ENCODE assay signal across 14 cellular contexts in the genomic region with DNA sequence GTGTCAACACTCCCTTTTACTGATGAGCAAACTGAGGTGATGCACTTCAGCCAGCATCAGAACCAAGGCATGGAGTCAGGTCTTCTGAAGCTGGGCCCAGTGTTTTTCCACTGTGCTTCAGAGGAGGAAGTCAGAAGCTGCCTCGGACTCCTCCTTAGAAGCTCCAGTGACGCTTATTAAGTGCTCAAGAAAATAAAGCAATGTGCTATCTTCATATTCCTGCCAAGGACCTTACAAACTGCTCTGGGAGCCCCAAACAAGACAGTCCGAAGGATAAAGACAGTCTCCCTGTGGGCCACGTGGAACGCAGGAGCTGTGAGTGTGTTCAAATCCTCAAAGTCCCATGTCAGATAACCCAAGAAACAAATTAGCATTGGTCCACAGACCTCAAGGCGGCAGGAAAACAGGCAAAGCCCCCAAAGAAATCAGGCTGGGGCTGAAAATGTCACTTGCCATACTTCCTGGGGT. TPM values are rescaled to one million over a fixed set of nuclear protein-coding genes. Genes with fewer than 3 reads are reported as not detected.
A peak's percentile ranks its signal among the peaks of the same experiment; 100 is the strongest.
DNase-seq lines count a peak whose midpoint lies in the region; ATAC-seq and TF ChIP-seq lines count a peak whose summit lies in the region.
"Had no signal": no experiment of that assay in that cellular context is flagged by ENCODE, and none has a peak within 500 bp of the region (broad histone marks: within the 10 kb centered on the region; RNA-seq: fewer than 3 reads in every experiment).

No MANE protein-coding gene starts in this region.

- H3K9ac ChIP-seq in HCT116 (ENCODE audit: low read length) = no peak overlapping the region

- H3K27ac ChIP-seq in HCT116 (ENCODE audit: low read depth, low read length) = no peak overlapping the region
- H3K27ac ChIP-seq in lower lobe of right lung = peak overlapping the region; percentile 20
- H3K27ac ChIP-seq in suprapubic skin = peak overlapping the region; percentile 63
- H3K27ac ChIP-seq: right lobe of liver had no signal

- H3K36me3 ChIP-seq in HCT116 (ENCODE audit: control insufficient read depth in 1 of 2, insufficient read depth in 2 of 2, low read length in 2 of 2) = no peaks in the 10 kb centered on the region
- no peaks in the 10 kb centered on the region for H3K36me3 ChIP-seq in lower lobe of right lung
- H3K36me3 ChIP-seq in suprapubic skin = no peaks in the 10 kb centered on the region
- H3K36me3 ChIP-seq: right lobe of liver had no signal

- ATAC-seq in HCT116 = no peak
- ATAC-seq in lower lobe of right lung = no peak
- no peak for ATAC-seq in HG02840 (IDR thresholded peaks at IDR 0.05; ENCODE audit: low FRiP score, unreplicated experiment)

- H3K36me3 Mint-ChIP-seq in chondrocyte (ENCODE audit: low read depth) = no peaks in the 10 kb centered on the region
- H3K36me3 Mint-ChIP-seq: mesothelial cell of epicardium had no signal

- H3K4me1 Mint-ChIP-seq in chondrocyte (ENCODE audit: low read depth) = peaks cover 81% of the 10 kb centered on the region

- H3K9me3 Mint-ChIP-seq in chondrocyte (ENCODE audit: low read depth) = no peaks in the 10 kb centered on the region
- H3K9me3 Mint-ChIP-seq: CD8-positive, alpha-beta memory T cell; mesothelial cell of epicardium had no signal

- no peaks in the 10 kb centered on the region for H3K79me2 ChIP-seq in HCT116 (ENCODE audit: insufficient read depth, low read length)

- H3K9me2 ChIP-seq in HCT116 (ENCODE audit: insufficient read depth) = no peaks in the 10 kb centered on the region

- H3K27ac Mint-ChIP-seq in chondrocyte (ENCODE audit: unreplicated experiment) = peak overlapping the region; percentile 93

- DNase-seq in HCT116 (ENCODE audit: low read depth, low spot score) (no peak), chondrocyte (ENCODE audit: low spot score) (no peak), lower lobe of right lung (no peak), suprapubic skin (ENCODE audit: low spot score in 2 of 2) (peak in 1 of 2 donors; percentile 76), NCI-H2171 treated with DMSO at 0.1 percent for 48 hours (lab: John Stamatoyannopoulos, UW) (no peak), NCI-H1092 (lab: John Stamatoyannopoulos, UW) (no peak), midbrain (lab: John Stamatoyannopoulos, UW) (no peak)
- DNase-seq: CD8-positive, alpha-beta memory T cell; effector memory CD4-positive, alpha-beta T cell; NCI-H446; right lobe of liver; SHP77 treated with DMSO at 0.1 percent for 48 hours had no signal

- H3K9me3 ChIP-seq in HCT116 (ENCODE audit: control insufficient read depth in 1 of 2, insufficient read depth in 1 of 2, low read depth in 1 of 2, low read length in 2 of 2) = no peaks in the 10 kb centered on the region
- no peaks in the 10 kb centered on the region for H3K9me3 ChIP-seq in lower lobe of right lung
- no peaks in the 10 kb centered on the region for H3K9me3 ChIP-seq in suprapubic skin
- H3K9me3 ChIP-seq: right lobe of liver had no signal

- TF ChIP-seq RAD21 in HCT116 (IDR thresholded peaks at IDR 0.05; ENCODE audit: low read depth) = no peak

- no TSS peak for BruUV-seq in HCT116 (replicated peaks; lab: Mats Ljungman, UMichigan)

- intact Hi-C loops in HCT116 (cut with micrococcal nuclease) = no loop called here
- intact Hi-C loops in lower lobe of right lung (cut with DNase I) = no loop called here

- CTCF ChIA-PET in HCT116 (lab: Charles Lee) = interaction anchor here (1.1 to 1.4 kb wide), 3 partner anchors 10 to 174 kb away, joined by 3 to 4 read pairs (median 4); no protein-coding TSS in a partner anchor

- POLR2A ChIA-PET in HCT116 (lab: Charles Lee) = interaction anchor here (1.8 kb wide), 1 partner anchor 178 kb away, joined by 5 read pairs; no protein-coding TSS in a partner anchor

- no peak overlapping the region for H3K4me3 ChIP-seq in HCT116 (replicated peaks in 1 of 2; ENCODE audit: low read depth in 1 of 2, low read length in 2 of 2)
- no peak overlapping the region for H3K4me3 ChIP-seq in lower lobe of right lung
- H3K4me3 ChIP-seq in suprapubic skin = no peak overlapping the region
- H3K4me3 ChIP-seq: right lobe of liver had no signal

- peak overlapping the region; percentile 65 for H3K4me2 ChIP-seq in HCT116 (ENCODE audit: low read length)

- no peak for TF ChIP-seq EP300 in suprapubic skin (IDR thresholded peaks at IDR 0.05)

- no peak overlapping the region for H2AFZ ChIP-seq in HCT116 (ENCODE audit: low read depth, low read length, poor library complexity, severe bottlenecking)

- H3K27me3 ChIP-seq in HCT116 (ENCODE audit: insufficient read depth, low read length) = no peaks in the 10 kb centered on the region
- peaks cover 21% of the 10 kb centered on the region for H3K27me3 ChIP-seq in lower lobe of right lung (ENCODE audit: low read depth)
- no peaks in the 10 kb centered on the region for H3K27me3 ChIP-seq in suprapubic skin
- H3K27me3 ChIP-seq: right lobe of liver had no signal

- RAD21 ChIA-PET in HCT116 (lab: Charles Lee; ENCODE audit: low non-redundant PET in 1 of 2, low total read pairs in 2 of 2, uncharacterized antibody in 2 of 2, unreplicated experiment in 2 of 2) = interaction anchor here in 1 of 2 experiments (0.7 to 1.3 kb wide), 3 partner anchors 10 to 258 kb away, joined by 3 to 4 read pairs (median 3); no protein-coding TSS in a partner anchor

- H4K20me1 ChIP-seq in HCT116 (ENCODE audit: insufficient read depth) = no peaks in the 10 kb centered on the region

- TF ChIP-seq CTCF in HCT116 (IDR thresholded peaks at IDR 0.05 in 2 of 3, conservative IDR thresholded peaks at IDR 0.05 in 1 of 3; ENCODE audit: borderline replicate concordance in 1 of 3, insufficient read depth in 1 of 3, low read depth in 2 of 3, low read length in 2 of 3) = no peak
- no peak for TF ChIP-seq CTCF in chondrocyte (IDR thresholded peaks at IDR 0.05)
- TF ChIP-seq CTCF in lower lobe of right lung (IDR thresholded peaks at IDR 0.05) = no peak
- no peak for TF ChIP-seq CTCF in suprapubic skin (IDR thresholded peaks at IDR 0.05)

- peaks cover 24 to 52% of the 10 kb centered on the region in 2 experiments for H3K4me1 ChIP-seq in HCT116 (ENCODE audit: control insufficient read depth in 1 of 2, insufficient read depth in 2 of 2, low read length in 2 of 2)
- H3K4me1 ChIP-seq in lower lobe of right lung = peaks cover 64% of the 10 kb centered on the region
- H3K4me1 ChIP-seq in suprapubic skin = peaks cover 79% of the 10 kb centered on the region

- TF ChIP-seq POLR2A in HCT116 (IDR thresholded peaks at IDR 0.05; ENCODE audit: borderline replicate concordance, extremely low read depth, insufficient read depth, insufficient read length) (no peak), suprapubic skin (IDR thresholded peaks at IDR 0.05) (no peak)

- no peaks in the 10 kb centered on the region for H3K27me3 Mint-ChIP-seq in chondrocyte (ENCODE audit: low read depth)

- no peak overlapping the region for H3K4me3 Mint-ChIP-seq in chondrocyte (ENCODE audit: unreplicated experiment)
- H3K4me3 Mint-ChIP-seq: CD8-positive, alpha-beta memory T cell; mesothelial cell of epicardium had no signal

- WGBS in suprapubic skin = 60% methylated on average over 5 of the region's 6 CpGs

TF ChIP-seq in HCT116, 20 proteins besides CTCF, POLR2A, EP300 and RAD21 (continues in another document):
- TF ChIP-seq FOSL1 (IDR thresholded peaks at IDR 0.05; ENCODE audit: low read depth) = no peak
- TF ChIP-seq, protein P1, sequence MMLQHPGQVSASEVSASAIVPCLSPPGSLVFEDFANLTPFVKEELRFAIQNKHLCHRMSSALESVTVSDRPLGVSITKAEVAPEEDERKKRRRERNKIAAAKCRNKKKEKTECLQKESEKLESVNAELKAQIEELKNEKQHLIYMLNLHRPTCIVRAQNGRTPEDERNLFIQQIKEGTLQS (IDR thresholded peaks at IDR 0.05) = no peak
- no peak for TF ChIP-seq EZH2phosphoT487 (IDR thresholded peaks at IDR 0.05; ENCODE audit: borderline replicate concordance)
- TF ChIP-seq, protein P2, sequence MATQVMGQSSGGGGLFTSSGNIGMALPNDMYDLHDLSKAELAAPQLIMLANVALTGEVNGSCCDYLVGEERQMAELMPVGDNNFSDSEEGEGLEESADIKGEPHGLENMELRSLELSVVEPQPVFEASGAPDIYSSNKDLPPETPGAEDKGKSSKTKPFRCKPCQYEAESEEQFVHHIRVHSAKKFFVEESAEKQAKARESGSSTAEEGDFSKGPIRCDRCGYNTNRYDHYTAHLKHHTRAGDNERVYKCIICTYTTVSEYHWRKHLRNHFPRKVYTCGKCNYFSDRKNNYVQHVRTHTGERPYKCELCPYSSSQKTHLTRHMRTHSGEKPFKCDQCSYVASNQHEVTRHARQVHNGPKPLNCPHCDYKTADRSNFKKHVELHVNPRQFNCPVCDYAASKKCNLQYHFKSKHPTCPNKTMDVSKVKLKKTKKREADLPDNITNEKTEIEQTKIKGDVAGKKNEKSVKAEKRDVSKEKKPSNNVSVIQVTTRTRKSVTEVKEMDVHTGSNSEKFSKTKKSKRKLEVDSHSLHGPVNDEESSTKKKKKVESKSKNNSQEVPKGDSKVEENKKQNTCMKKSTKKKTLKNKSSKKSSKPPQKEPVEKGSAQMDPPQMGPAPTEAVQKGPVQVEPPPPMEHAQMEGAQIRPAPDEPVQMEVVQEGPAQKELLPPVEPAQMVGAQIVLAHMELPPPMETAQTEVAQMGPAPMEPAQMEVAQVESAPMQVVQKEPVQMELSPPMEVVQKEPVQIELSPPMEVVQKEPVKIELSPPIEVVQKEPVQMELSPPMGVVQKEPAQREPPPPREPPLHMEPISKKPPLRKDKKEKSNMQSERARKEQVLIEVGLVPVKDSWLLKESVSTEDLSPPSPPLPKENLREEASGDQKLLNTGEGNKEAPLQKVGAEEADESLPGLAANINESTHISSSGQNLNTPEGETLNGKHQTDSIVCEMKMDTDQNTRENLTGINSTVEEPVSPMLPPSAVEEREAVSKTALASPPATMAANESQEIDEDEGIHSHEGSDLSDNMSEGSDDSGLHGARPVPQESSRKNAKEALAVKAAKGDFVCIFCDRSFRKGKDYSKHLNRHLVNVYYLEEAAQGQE (IDR thresholded peaks at IDR 0.05; ENCODE audit: low read depth) = no peak
- no peak for TF ChIP-seq ZFX (IDR thresholded peaks at IDR 0.05)
- no peak for TF ChIP-seq ZNF274 (IDR thresholded peaks at IDR 0.05; ENCODE audit: low read depth, low read length)
- TF ChIP-seq CEBPB (IDR thresholded peaks at IDR 0.05; ENCODE audit: low read depth) = no peak
- no peak for TF ChIP-seq EZH2 (IDR thresholded peaks at IDR 0.05)
- TF ChIP-seq JUND (IDR thresholded peaks at IDR 0.05) = no peak

RNA-seq across cellular contexts. Expression of a gene that starts 3.1 kb away (rescaled TPM):
- total RNA-seq in HCT116 (2021; ENCODE audit: unreplicated experiment) = 22.8 TPM
- polyA plus RNA-seq in HCT116 (2012) = 9.8 and 11.3 TPM in 2 replicates
- total RNA-seq in chondrocyte = 201 to 294 TPM (median 211 TPM) in 3 replicates
- 24.5 TPM for total RNA-seq in lower lobe of right lung
- 10 to 100 TPM; 17.4 to 36.9 (median 25.5) TPM for total RNA-seq in suprapubic skin

RNA-seq across cellular contexts. Expression of a gene that starts 28.9 kb away (rescaled TPM):
- 51.7 TPM for total RNA-seq in HCT116 (2021; ENCODE audit: unreplicated experiment)
- polyA plus RNA-seq in HCT116 (2012) = 77.6 and 98.9 TPM in 2 replicates
- total RNA-seq in chondrocyte = 1.3 to 7.1 TPM (median 5.9 TPM) in 3 replicates
- 185 TPM for total RNA-seq in lower lobe of right lung
- total RNA-seq in suprapubic skin = 100 to 1,000 TPM; 379 to 436 (median 414) TPM
